Comparison of ENCODE assay signal across 13 cellular contexts in the genomic region with DNA sequence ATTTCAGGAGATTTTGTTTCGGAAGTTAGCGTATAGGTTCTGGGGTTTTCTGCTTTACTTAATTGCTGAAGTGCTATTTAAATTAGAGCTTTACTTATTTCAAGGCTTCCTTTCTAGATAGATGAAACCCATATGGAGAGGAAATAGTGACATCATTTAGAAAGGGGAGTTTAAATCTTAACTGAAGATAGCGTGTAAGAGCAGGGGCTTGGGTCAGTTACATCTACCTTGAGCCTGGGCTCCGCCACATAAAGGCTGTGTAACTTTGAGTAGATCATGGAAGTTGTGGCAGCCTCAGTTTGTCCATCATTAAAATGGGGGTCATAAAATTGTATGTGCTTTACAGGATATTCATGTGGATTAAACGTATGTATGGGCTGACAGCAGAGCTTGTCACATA. TPM values are rescaled to one million over a fixed set of nuclear protein-coding genes. Genes with fewer than 3 reads are reported as not detected.
A peak's percentile ranks its signal among the peaks of the same experiment; 100 is the strongest.
DNase-seq lines count a peak whose midpoint lies in the region; ATAC-seq, FAIRE-seq and TF ChIP-seq lines count a peak whose summit lies in the region.
"Had no signal": no experiment of that assay in that cellular context is flagged by ENCODE, and none has a peak within 500 bp of the region (broad histone marks: within the 10 kb centered on the region; RNA-seq: fewer than 3 reads in every experiment).

No MANE protein-coding gene starts in this region.

- H3K27me3 Mint-ChIP-seq in GM23338 (ENCODE audit: insufficient read depth, low read depth, poor library complexity): peaks cover 4% of the 10 kb centered on the region
- H3K27me3 Mint-ChIP-seq: CD8-positive, alpha-beta memory T cell had no signal

- no peak for TF ChIP-seq RAD21 in GM12878 (IDR thresholded peaks at IDR 0.05; ENCODE audit: insufficient read depth, low read depth, low read length)

- RAD21 ChIA-PET in GM12878 (lab: Charles Lee; ENCODE audit: unreplicated experiment): interaction anchor here (1.0 to 1.9 kb wide), 5 partner anchors 10 to 61 kb away, joined by 3 to 17 read pairs (median 4); no protein-coding TSS in a partner anchor

- H3K36me3 ChIP-seq in GM06990 (ENCODE audit: control insufficient read depth, insufficient read depth, low read length) (no peaks in the 10 kb centered on the region), GM23338 (ENCODE audit: insufficient read depth) (no peaks in the 10 kb centered on the region; the same call in 1 of the 2 replicates), GM12878 (ENCODE audit: control insufficient read depth in 2 of 2, insufficient read depth in 2 of 2, low read length in 1 of 2) (peaks cover 0 to 6% of the 10 kb centered on the region in 2 experiments; a peak in 1 of 4 replicates), rectal smooth muscle tissue (ENCODE audit: control insufficient read depth, insufficient read depth, low read length) (no peaks in the 10 kb centered on the region)

- BruUV-seq in GM12878 (replicated peaks; lab: Mats Ljungman, UMichigan): no TSS peak

- no peak overlapping the region for H3K27ac Mint-ChIP-seq in GM23338

- peaks cover 8% of the 10 kb centered on the region for H3K4me1 ChIP-seq in GM23338 (ENCODE audit: insufficient read depth)
- peaks cover 11% of the 10 kb centered on the region; the same call in 1 of the 2 replicates for H3K4me1 ChIP-seq in GM12878 (ENCODE audit: control insufficient read depth, insufficient read depth, low read length)
- H3K4me1 ChIP-seq in rectal smooth muscle tissue (ENCODE audit: control insufficient read depth, insufficient read depth, low read length): peaks cover 18% of the 10 kb centered on the region

- H3K9ac ChIP-seq in GM12878 (ENCODE audit: control insufficient read depth, insufficient read depth, low read length) (no peak overlapping the region), rectal smooth muscle tissue (ENCODE audit: low read length) (no peak overlapping the region)

- intact Hi-C loops in GM12878 (cut with micrococcal nuclease; ENCODE audit: unreplicated experiment): no loop called here
- intact Hi-C loops in posterior vena cava (cut with DNase I): loop anchor here in 1 of 2 donors (5.0 kb wide), 1 partner anchor 36 kb away; no protein-coding TSS in a partner anchor

- H3K9me2 ChIP-seq in GM23338 (ENCODE audit: insufficient read depth): no peaks in the 10 kb centered on the region

- H3K4me2 ChIP-seq in GM23338: no peak overlapping the region
- H3K4me2 ChIP-seq in GM12878 (ENCODE audit: control insufficient read depth, insufficient read depth): peak overlapping the region; percentile 41

- TF ChIP-seq CTCF in GM06990 (IDR thresholded peaks at IDR 0.05; ENCODE audit: insufficient read depth, low read length, poor library complexity, severe bottlenecking) (no peak), GM23338 (conservative IDR thresholded peaks at IDR 0.05; ENCODE audit: low read depth in 2 of 2) (no peak), GM12878 (IDR thresholded peaks at IDR 0.05 in 2 of 3, conservative IDR thresholded peaks at IDR 0.05 in 1 of 3; ENCODE audit: control insufficient read depth in 2 of 3, extremely low read depth in 1 of 3, insufficient read depth in 1 of 3, low read depth in 3 of 3, low read length in 3 of 3) (no peak), omental fat pad (IDR thresholded peaks at IDR 0.05) (no peak)

- peak overlapping the region; percentile 21; the same call in 1 of the 2 replicates for H3K27ac ChIP-seq in GM23338 (ENCODE audit: low read depth)
- no peak overlapping the region for H3K27ac ChIP-seq in GM12878 (ENCODE audit: control insufficient read depth, insufficient read depth)
- peak overlapping the region; percentile 48 for H3K27ac ChIP-seq in rectal smooth muscle tissue (ENCODE audit: low read depth, low read length)

- no peaks in the 10 kb centered on the region; the same call in 1 of the 2 replicates for H3F3A ChIP-seq in GM23338 (replicated peaks; ENCODE audit: low read depth)

- H3K4me3 ChIP-seq in GM06990 (replicated peaks; ENCODE audit: low read depth, low read length) (no peak overlapping the region), GM23338 (no peak overlapping the region), GM12878 (peak overlapping the region; percentile 4; the same call in 1 of the 2 replicates), rectal smooth muscle tissue (ENCODE audit: low read length) (no peak overlapping the region)

- WGBS in GM12878 (ENCODE audit: insufficient coverage, insufficient replicate concordance, low lambda C conversion rate, missing lambda C conversion rate): 13% methylated on average over 5 of the region's 5 CpGs

- no peaks in the 10 kb centered on the region for H3K9me3 ChIP-seq in GM12878 (replicated peaks; ENCODE audit: control insufficient read depth, insufficient read depth, low read length)

- peaks cover 16% of the 10 kb centered on the region for H3K4me1 Mint-ChIP-seq in GM23338

- no peak for FAIRE-seq in GM12878 (lab: Jason Lieb, UNC)
- FAIRE-seq: islet of Langerhans had no signal

- DNase-seq in GM06990 (ENCODE audit: extremely low read depth, insufficient read length) (peak; percentile 49), GM23338 (ENCODE audit: low spot score) (no peak), GM12878 (ENCODE audit: low read depth, low spot score) (no peak), omental fat pad (ENCODE audit: low spot score) (no peak), posterior vena cava (ENCODE audit: low spot score) (no peak)
- DNase-seq: anterior cingulate cortex; CD8-positive, alpha-beta memory T cell; foreskin fibroblast; NCI-H187; SIG-M5 had no signal

- no peaks in the 10 kb centered on the region for H3K36me3 Mint-ChIP-seq in GM23338 (ENCODE audit: low read depth)

- H3K9me3 Mint-ChIP-seq in GM23338: no peaks in the 10 kb centered on the region
- H3K9me3 Mint-ChIP-seq: CD8-positive, alpha-beta memory T cell had no signal

- H3K79me2 ChIP-seq in GM23338 (replicated peaks; ENCODE audit: insufficient read depth) (peaks cover 85% of the 10 kb centered on the region), GM12878 (ENCODE audit: control insufficient read depth, insufficient read depth, low read length) (peaks cover 44% of the 10 kb centered on the region)

- H3K4me3 Mint-ChIP-seq in GM23338: no peak overlapping the region; the same call in 2 of the 3 replicates

- POLR2A ChIA-PET in GM12878 (lab: Charles Lee): interaction anchor here (1.0 to 1.3 kb wide), 4 partner anchors 12 to 61 kb away, joined by 3 to 6 read pairs (median 4); a partner anchor contains a TSS

- SMC1A ChIA-PET in GM12878 (lab: Charles Lee; ENCODE audit: uncharacterized antibody, unreplicated experiment): interaction anchor here (0.7 to 2.6 kb wide), 11 partner anchors 10 to 316 kb away, joined by 3 to 19 read pairs (median 4); a partner anchor contains a TSS

- in situ Hi-C loops in GM12878 (cut with MboI): no loop called here

- no peak for TF ChIP-seq EP300 in GM12878 (IDR thresholded peaks at IDR 0.05; ENCODE audit: borderline replicate concordance in 1 of 2, control insufficient read depth in 1 of 2, low read depth in 2 of 2, low read length in 2 of 2)

- H4K20me1 ChIP-seq in GM23338 (replicated peaks; ENCODE audit: insufficient read depth) (no peaks in the 10 kb centered on the region; the same call in none of the 2 replicates), GM12878 (ENCODE audit: control insufficient read depth, insufficient read depth) (no peaks in the 10 kb centered on the region)

- CTCF ChIA-PET in GM12878 (lab: Yijun Ruan, JAX): interaction anchor here (0.6 to 10.2 kb wide), 11 partner anchors 9 to 91 kb away, joined by 3 to 386 read pairs (median 4); a partner anchor contains a TSS

- ATAC-seq in GM23338 (no peak), GM12878 (no peak), HG02642 (IDR thresholded peaks at IDR 0.05; ENCODE audit: poor library complexity, unreplicated experiment) (no peak), omental fat pad (ENCODE audit: low FRiP score) (no peak)

- TF ChIP-seq POLR2A in GM12878 (IDR thresholded peaks at IDR 0.05; ENCODE audit: low read depth, low read length): no peak

- H2AFZ ChIP-seq in GM23338 (no peak overlapping the region), GM12878 (ENCODE audit: control insufficient read depth, low read depth, low read length) (no peak overlapping the region)

- H3K27me3 ChIP-seq in GM06990 (replicated peaks; ENCODE audit: control insufficient read depth, insufficient read depth, low read length) (no peaks in the 10 kb centered on the region), GM23338 (ENCODE audit: insufficient read depth) (no peaks in the 10 kb centered on the region), GM12878 (replicated peaks in 1 of 2; ENCODE audit: control insufficient read depth in 2 of 2, insufficient read depth in 2 of 2, low read length in 1 of 2) (no peaks in the 10 kb centered on the region), rectal smooth muscle tissue (ENCODE audit: control insufficient read depth, insufficient read depth, low read length) (no peaks in the 10 kb centered on the region)

RNA-seq across cellular contexts. Expression of a gene that starts 4.7 kb away (rescaled TPM):
- total RNA-seq in GM23338 (2014; rRNA removed; shearing (Covaris generic)): 40.1 and 40.8 TPM in 2 replicates
- polyA plus RNA-seq in GM23338 (2016; fragmentation: Nextera tagmentation; extraction: Ambion mirVana) (16.8 and 17.5 TPM in 2 replicates), GM12878 (2011; rRNA removed) (89.4 and 94.7 TPM in 2 replicates), GM12878 (2014; fragmentation: Illumina TruSeq; extraction: Trizol) (26.4 and 29.3 TPM in 2 replicates), GM12878 (2014; fragmentation: Nextera tagmentation; extraction: Ambion mirVana) (10 to 100 TPM; 11.5 to 15.4 TPM), GM12878 (2014; rRNA removed) (13.5 and 17.8 TPM in 2 replicates), GM12878 (2016; fragmentation: Nextera tagmentation; extraction: Ambion mirVana) (10 to 100 TPM; 59.5 to 59.8 TPM)
- 65.8 and 72.7 TPM in 2 replicates for total RNA-seq in GM12878 (2013; cell fraction: nucleolus; rRNA removed)
- total RNA-seq in GM12878 (2014; rRNA removed) (16.5 and 19.6 TPM in 2 replicates), GM12878 (2014; rRNA removed; fragmentation: Illumina TruSeq; extraction: Trizol) (19.3 and 19.8 TPM in 2 replicates), GM12878 (2021) (41.1 and 41.4 TPM in 2 replicates), omental fat pad (10 to 100 TPM; 27.5 to 49.5 (median 35.5) TPM), posterior vena cava (10 to 100 TPM; 53.3 to 80.7 TPM)
- polyA plus RNA-seq in GM12878 (2011; ENCODE audit: low read depth): 8.5 TPM
- 34.4 and 52.3 TPM in 2 replicates for polyA plus RNA-seq in GM12878 (2011; cell fraction: cytosol; rRNA removed)
- 38.5 and 57.8 TPM in 2 replicates for polyA plus RNA-seq in GM12878 (2011; cell fraction: nucleus; rRNA removed)
- 9.9 and 13.1 TPM in 2 replicates for polyA plus RNA-seq in GM12878 (2012)
- 64.4 and 105 TPM in 2 replicates for polyA minus RNA-seq in GM12878 (2011; rRNA and poly(A)+ RNA removed)
- polyA minus RNA-seq in GM12878 (2011; cell fraction: cytosol; rRNA and poly(A)+ RNA removed): 9.4 and 16.5 TPM in 2 replicates
- 15.5 and 20.8 TPM in 2 replicates for polyA minus RNA-seq in GM12878 (2011; cell fraction: nucleus; rRNA and poly(A)+ RNA removed)

RNA-seq across cellular contexts. Expression of a gene that starts 11.7 kb away (rescaled TPM):
- 413 and 428 TPM in 2 replicates for total RNA-seq in GM23338 (2014; rRNA removed; shearing (Covaris generic))
- 349 and 353 TPM in 2 replicates for polyA plus RNA-seq in GM23338 (2016; fragmentation: Nextera tagmentation; extraction: Ambion mirVana)
- total RNA-seq in GM12878 (2013; cell fraction: nucleolus; rRNA removed): 68.2 and 72.6 TPM in 2 replicates
- total RNA-seq in GM12878 (2014; rRNA removed): 493 and 526 TPM in 2 replicates
- 470 and 509 TPM in 2 replicates for total RNA-seq in GM12878 (2014; rRNA removed; fragmentation: Illumina TruSeq; extraction: Trizol)
- 389 and 402 TPM in 2 replicates for total RNA-seq in GM12878 (2021)
- polyA plus RNA-seq in GM12878 (2011; ENCODE audit: low read depth): 175 TPM
- polyA plus RNA-seq in GM12878 (2011; rRNA removed): 565 and 738 TPM in 2 replicates
- 683 and 744 TPM in 2 replicates for polyA plus RNA-seq in GM12878 (2011; cell fraction: cytosol; rRNA removed)
- polyA plus RNA-seq in GM12878 (2011; cell fraction: nucleus; rRNA removed): 317 and 447 TPM in 2 replicates
- polyA plus RNA-seq in GM12878 (2012): 215 and 236 TPM in 2 replicates
- polyA plus RNA-seq in GM12878 (2014; fragmentation: Illumina TruSeq; extraction: Trizol): 459 and 487 TPM in 2 replicates
- 100 to 1,000 TPM; 651 to 694 TPM for polyA plus RNA-seq in GM12878 (2014; fragmentation: Nextera tagmentation; extraction: Ambion mirVana)
- 464 and 516 TPM in 2 replicates for polyA plus RNA-seq in GM12878 (2014; rRNA removed)
- 100 to 1,000 TPM; 568 to 618 TPM for polyA plus RNA-seq in GM12878 (2016; fragmentation: Nextera tagmentation; extraction: Ambion mirVana)
- 328 and 409 TPM in 2 replicates for polyA minus RNA-seq in GM12878 (2011; rRNA and poly(A)+ RNA removed)
- 236 and 284 TPM in 2 replicates for polyA minus RNA-seq in GM12878 (2011; cell fraction: cytosol; rRNA and poly(A)+ RNA removed)
- polyA minus RNA-seq in GM12878 (2011; cell fraction: nucleus; rRNA and poly(A)+ RNA removed): 83.2 and 141 TPM in 2 replicates
- total RNA-seq in omental fat pad: 10 to 100 TPM; 26.4 to 38.6 (median 30.9) TPM
- 10 to 100 TPM; 24.5 to 30.3 TPM for total RNA-seq in posterior vena cava

RNA-seq across cellular contexts. Expression of a gene that starts 18.6 kb away (rescaled TPM):
- total RNA-seq in GM23338 (2014; rRNA removed; shearing (Covaris generic)): 93.4 and 102 TPM in 2 replicates
- polyA plus RNA-seq in GM23338 (2016; fragmentation: Nextera tagmentation; extraction: Ambion mirVana) (110 and 113 TPM in 2 replicates), GM12878 (2011; rRNA removed) (131 and 151 TPM in 2 replicates), GM12878 (2014; fragmentation: Illumina TruSeq; extraction: Trizol) (129 and 150 TPM in 2 replicates), GM12878 (2014; fragmentation: Nextera tagmentation; extraction: Ambion mirVana) (10 to 100 TPM; 53.0 to 69.1 TPM), GM12878 (2014; rRNA removed) (141 and 157 TPM in 2 replicates), GM12878 (2016; fragmentation: Nextera tagmentation; extraction: Ambion mirVana) (100 to 1,000 TPM; 183 to 185 TPM)
- 48.5 and 48.6 TPM in 2 replicates for total RNA-seq in GM12878 (2013; cell fraction: nucleolus; rRNA removed)
- total RNA-seq in GM12878 (2014; rRNA removed) (139 and 176 TPM in 2 replicates), GM12878 (2014; rRNA removed; fragmentation: Illumina TruSeq; extraction: Trizol) (102 and 105 TPM in 2 replicates), GM12878 (2021) (81.7 and 82.4 TPM in 2 replicates), omental fat pad (100 to 1,000 TPM in 3 of 4 donors, 10 to 100 TPM in 1; 86.5 to 138 (median 127) TPM), posterior vena cava (100 to 1,000 TPM; 104 to 116 TPM)
- polyA plus RNA-seq in GM12878 (2011; ENCODE audit: low read depth): 55.1 TPM
- polyA plus RNA-seq in GM12878 (2011; cell fraction: cytosol; rRNA removed): 99.3 and 105 TPM in 2 replicates
- polyA plus RNA-seq in GM12878 (2011; cell fraction: nucleus; rRNA removed): 32.1 and 46.0 TPM in 2 replicates
- 72.7 and 77.3 TPM in 2 replicates for polyA plus RNA-seq in GM12878 (2012)
- polyA minus RNA-seq in GM12878 (2011; rRNA and poly(A)+ RNA removed): 38.9 and 49.5 TPM in 2 replicates
- 17.6 and 21.7 TPM in 2 replicates for polyA minus RNA-seq in GM12878 (2011; cell fraction: cytosol; rRNA and poly(A)+ RNA removed)
- polyA minus RNA-seq in GM12878 (2011; cell fraction: nucleus; rRNA and poly(A)+ RNA removed): 10.4 and 10.6 TPM in 2 replicates
